In genomic region chr6:7672066-7673062, GRCh38 we compare ENCODE assay signal across 1 cellular context.
TF ChIP-seq lines count a peak whose summit lies in the region.

No MANE protein-coding gene starts in this region.

TF ChIP-seq in IMR-90, 13 proteins besides CTCF, POLR2A, EP300 and RAD21:
- TF ChIP-seq MAZ (IDR thresholded peaks at IDR 0.05; ENCODE audit: borderline replicate concordance, low read depth, low read length) (no peak), ELK1 (IDR thresholded peaks at IDR 0.05; ENCODE audit: borderline replicate concordance, low read depth, low read length) (no peak), NFE2L2 (IDR thresholded peaks at IDR 0.05; ENCODE audit: low read depth, low read length) (no peak), CEBPB (IDR thresholded peaks at IDR 0.05; ENCODE audit: low read depth, low read length) (no peak), RCOR1 (IDR thresholded peaks at IDR 0.05; ENCODE audit: insufficient replicate concordance, low read length) (no peak), MXI1 (IDR thresholded peaks at IDR 0.05; ENCODE audit: borderline replicate concordance, low read depth, low read length) (no peak), CHD1 (IDR thresholded peaks at IDR 0.05; ENCODE audit: low read depth, low read length) (no peak), USF2 (IDR thresholded peaks at IDR 0.05; ENCODE audit: low read depth, low read length) (no peak)
